ENCODE assay signal across 2 cellular contexts in genomic region chr15:41569232-41569631, GRCh38. TPM values are rescaled to one million over a fixed set of nuclear protein-coding genes. Genes with fewer than 3 reads are reported as not detected.
"Had no signal": no experiment of that assay in that cellular context is flagged by ENCODE, and none has a peak within 500 bp of the region (broad histone marks: within the 10 kb centered on the region; RNA-seq: fewer than 3 reads in every experiment).

No MANE protein-coding gene starts in this region.

RNA-seq across cellular contexts. Expression of gene TYRO3, which starts 10.2 kb away (rescaled TPM):
- polyA plus RNA-seq: naive thymus-derived CD4-positive, alpha-beta T cell had no signal

RNA-seq across cellular contexts. Expression of gene LTK, which starts 55.6 kb away (rescaled TPM):
- total RNA-seq: bronchial epithelial cell had no signal
- polyA plus RNA-seq: naive thymus-derived CD4-positive, alpha-beta T cell had no signal
